Comparison of ENCODE assay signal across 10 cellular contexts in genomic region chr3:38022887-38023709, GRCh38. TPM values are rescaled to one million over a fixed set of nuclear protein-coding genes. Genes with fewer than 3 reads are reported as not detected.
DNase-seq lines count a peak whose midpoint lies in the region; ATAC-seq lines count a peak whose summit lies in the region.
"Had no signal": no experiment of that assay in that cellular context is flagged by ENCODE, and none has a peak within 500 bp of the region (broad histone marks: within the 10 kb centered on the region; RNA-seq: fewer than 3 reads in every experiment).

No MANE protein-coding gene starts in this region.

- no peaks in the 10 kb centered on the region for H3K36me3 ChIP-seq in iPS-20b (ENCODE audit: insufficient read depth, low read depth, low read length)

- H3K27ac ChIP-seq in iPS-20b (ENCODE audit: low read length): no peak overlapping the region

- no peak for DNase-seq in activated CD4-positive, alpha-beta T cell treated with anti-CD3 and anti-CD28 coated beads, Interleukin-2, amount 10 ng/mL, durations not matched to agents 24 days and 14 days
- no peak for DNase-seq in activated CD4-positive, alpha-beta T cell treated with anti-CD3 and anti-CD28 coated beads, Interleukin-2, amount 50 U/mL, for 48 hours
- no peak for DNase-seq in activated T-cell treated with anti-CD3 and anti-CD28 coated beads, Interleukin-2, amount 50 U/mL, for 72 hours
- DNase-seq in stimulated activated effector memory CD8-positive, alpha-beta T cell treated with anti-CD3 and anti-CD28 coated beads, Interleukin-12 subunit alpha, Interleukin-12 subunit beta, amount 100 ng/mL, for 72 hours (ENCODE audit: low spot score in 2 of 2): no peak
- DNase-seq in OCI-M2 (lab: John Stamatoyannopoulos, UW; ENCODE audit: unreplicated experiment) (no peak), anterior cingulate cortex (lab: John Stamatoyannopoulos, UW) (no peak), MV-4-11 (lab: John Stamatoyannopoulos, UW) (no peak)
- DNase-seq: KG1 had no signal

- H3K9me3 ChIP-seq in iPS-20b (ENCODE audit: insufficient read depth, low read depth, low read length): no peaks in the 10 kb centered on the region

- H3K4me1 ChIP-seq in iPS-20b (ENCODE audit: insufficient read depth, low read length): peaks cover 3% of the 10 kb centered on the region; the same call in 1 of the 2 replicates

- H3K4me3 Mint-ChIP-seq in activated CD4-positive, alpha-beta T cell treated with anti-CD3 and anti-CD28 coated beads, Interleukin-2, amount 10 ng/mL, durations not matched to agents 24 days and 14 days: peak overlapping the region; percentile 97
- H3K4me3 Mint-ChIP-seq in activated T-cell treated with anti-CD3 and anti-CD28 coated beads, Interleukin-2, amount 50 U/mL, for 72 hours: peak overlapping the region; percentile 62 to 97
- H3K4me3 Mint-ChIP-seq in stimulated activated effector memory CD8-positive, alpha-beta T cell treated with anti-CD3 and anti-CD28 coated beads, Interleukin-12 subunit alpha, Interleukin-12 subunit beta, amount 100 ng/mL, for 72 hours: peak overlapping the region; percentile 96

- H3K9ac ChIP-seq in iPS-20b (ENCODE audit: low read depth, low read length): no peak overlapping the region

- ATAC-seq in activated T-cell treated with anti-CD3 and anti-CD28 coated beads, Interleukin-2, amount 50 U/mL, for 72 hours (replicated peaks in 1 of 2): no peak
- ATAC-seq in stimulated activated effector memory CD8-positive, alpha-beta T cell treated with anti-CD3 and anti-CD28 coated beads, Interleukin-12 subunit alpha, Interleukin-12 subunit beta, amount 100 ng/mL, for 72 hours: peak; percentile 3

- peaks cover 38% of the 10 kb centered on the region for H3K27me3 ChIP-seq in iPS-20b (ENCODE audit: insufficient read depth, low read length)

- H3K36me3 Mint-ChIP-seq in activated CD4-positive, alpha-beta T cell treated with anti-CD3 and anti-CD28 coated beads, Interleukin-2, amount 10 ng/mL, durations not matched to agents 24 days and 14 days (ENCODE audit: low read depth): peaks cover 4% of the 10 kb centered on the region
- peaks cover 0 to 1% of the 10 kb centered on the region in 2 donors for H3K36me3 Mint-ChIP-seq in activated T-cell treated with anti-CD3 and anti-CD28 coated beads, Interleukin-2, amount 50 U/mL, for 72 hours (ENCODE audit: insufficient read depth in 2 of 2)
- H3K36me3 Mint-ChIP-seq in stimulated activated effector memory CD8-positive, alpha-beta T cell treated with anti-CD3 and anti-CD28 coated beads, Interleukin-12 subunit alpha, Interleukin-12 subunit beta, amount 100 ng/mL, for 72 hours: peaks cover 13% of the 10 kb centered on the region
- H3K36me3 Mint-ChIP-seq: activated naive CD4-positive, alpha-beta T cell treated with anti-CD3 and anti-CD28 coated beads, Interleukin-2, amount 50 U/mL, for 72 hours had no signal

- no peaks in the 10 kb centered on the region for H3K9me3 Mint-ChIP-seq in activated CD4-positive, alpha-beta T cell treated with anti-CD3 and anti-CD28 coated beads, Interleukin-2, amount 10 ng/mL, durations not matched to agents 24 days and 14 days
- no peaks in the 10 kb centered on the region for H3K9me3 Mint-ChIP-seq in activated T-cell treated with anti-CD3 and anti-CD28 coated beads, Interleukin-2, amount 50 U/mL, for 72 hours
- no peaks in the 10 kb centered on the region for H3K9me3 Mint-ChIP-seq in stimulated activated effector memory CD8-positive, alpha-beta T cell treated with anti-CD3 and anti-CD28 coated beads, Interleukin-12 subunit alpha, Interleukin-12 subunit beta, amount 100 ng/mL, for 72 hours
- H3K9me3 Mint-ChIP-seq: activated naive CD4-positive, alpha-beta T cell treated with anti-CD3 and anti-CD28 coated beads, Interleukin-2, amount 50 U/mL, for 72 hours had no signal

- H3K4me1 Mint-ChIP-seq in activated CD4-positive, alpha-beta T cell treated with anti-CD3 and anti-CD28 coated beads, Interleukin-2, amount 10 ng/mL, durations not matched to agents 24 days and 14 days: peaks cover 37% of the 10 kb centered on the region
- peaks cover 29% of the 10 kb centered on the region for H3K4me1 Mint-ChIP-seq in activated T-cell treated with anti-CD3 and anti-CD28 coated beads, Interleukin-2, amount 50 U/mL, for 72 hours (ENCODE audit: low read depth)
- H3K4me1 Mint-ChIP-seq in stimulated activated effector memory CD8-positive, alpha-beta T cell treated with anti-CD3 and anti-CD28 coated beads, Interleukin-12 subunit alpha, Interleukin-12 subunit beta, amount 100 ng/mL, for 72 hours: peaks cover 61% of the 10 kb centered on the region

- H3K27ac Mint-ChIP-seq in activated CD4-positive, alpha-beta T cell treated with anti-CD3 and anti-CD28 coated beads, Interleukin-2, amount 10 ng/mL, durations not matched to agents 24 days and 14 days: peak overlapping the region; percentile 98
- H3K27ac Mint-ChIP-seq in activated T-cell treated with anti-CD3 and anti-CD28 coated beads, Interleukin-2, amount 50 U/mL, for 72 hours: no peak overlapping the region
- peak overlapping the region; percentile 99 for H3K27ac Mint-ChIP-seq in stimulated activated effector memory CD8-positive, alpha-beta T cell treated with anti-CD3 and anti-CD28 coated beads, Interleukin-12 subunit alpha, Interleukin-12 subunit beta, amount 100 ng/mL, for 72 hours

- peak overlapping the region; percentile 86; the same call in 1 of the 2 replicates for H3K4me3 ChIP-seq in iPS-20b (ENCODE audit: low read length)

- peaks cover 10% of the 10 kb centered on the region for H3K27me3 Mint-ChIP-seq in activated CD4-positive, alpha-beta T cell treated with anti-CD3 and anti-CD28 coated beads, Interleukin-2, amount 10 ng/mL, durations not matched to agents 24 days and 14 days
- H3K27me3 Mint-ChIP-seq in activated T-cell treated with anti-CD3 and anti-CD28 coated beads, Interleukin-2, amount 50 U/mL, for 72 hours (ENCODE audit: low read depth): peaks cover under 1% of the 10 kb centered on the region

- intact Hi-C loops in activated CD4-positive, alpha-beta T cell treated with anti-CD3 and anti-CD28 coated beads, Interleukin-2, amount 10 ng/mL, durations not matched to agents 24 days and 14 days (cut with micrococcal nuclease): no loop called here

RNA-seq across cellular contexts. Expression of gene PLCD1, which starts 6.3 kb away (rescaled TPM):
- total RNA-seq in activated CD4-positive, alpha-beta T cell treated with anti-CD3 and anti-CD28 coated beads, Interleukin-2, amount 10 ng/mL, durations not matched to agents 24 days and 14 days: 4.1 and 4.2 TPM in 2 replicates
- total RNA-seq in activated T-cell treated with anti-CD3 and anti-CD28 coated beads, Interleukin-2, amount 50 U/mL, for 72 hours: 10 to 100 TPM; 15.4 to 16.8 TPM

RNA-seq across cellular contexts. Expression of gene DLEC1, which starts 15.9 kb away (rescaled TPM):
- 0.17 and 0.54 TPM in 2 replicates for total RNA-seq in activated CD4-positive, alpha-beta T cell treated with anti-CD3 and anti-CD28 coated beads, Interleukin-2, amount 10 ng/mL, durations not matched to agents 24 days and 14 days
- total RNA-seq in activated T-cell treated with anti-CD3 and anti-CD28 coated beads, Interleukin-2, amount 50 U/mL, for 72 hours: under 1 TPM; 0.43 to 0.81 TPM

RNA-seq across cellular contexts. Expression of gene VILL, which starts 32.5 kb away (rescaled TPM):
- total RNA-seq in activated CD4-positive, alpha-beta T cell treated with anti-CD3 and anti-CD28 coated beads, Interleukin-2, amount 10 ng/mL, durations not matched to agents 24 days and 14 days: 11.4 and 12.8 TPM in 2 replicates
- 10 to 100 TPM; 12.5 to 16.1 TPM for total RNA-seq in activated T-cell treated with anti-CD3 and anti-CD28 coated beads, Interleukin-2, amount 50 U/mL, for 72 hours
